ENCODE assay signal across 7 cellular contexts in genomic region chr7:127029823-127030222, GRCh38.
"Had no signal": no experiment of that assay in that cellular context is flagged by ENCODE, and none has a peak within 500 bp of the region (broad histone marks: within the 10 kb centered on the region; RNA-seq: fewer than 3 reads in every experiment).

No MANE protein-coding gene starts in this region.

- H3K36me3 ChIP-seq: HAP-1 had no signal

- H2AFZ ChIP-seq: GM23338 had no signal

- H3K27ac ChIP-seq: HL-60 had no signal

- ATAC-seq: GM23338, HCT116 had no signal

- DNase-seq: H7, HFFc6, KG1 had no signal

- H3K9me3 ChIP-seq: HAP-1 had no signal

- H3K4me1 ChIP-seq: HAP-1 had no signal

- H3K4me2 ChIP-seq: GM23338 had no signal

- H3K4me3 ChIP-seq: GM23338, HAP-1 had no signal
